In the genomic region with DNA sequence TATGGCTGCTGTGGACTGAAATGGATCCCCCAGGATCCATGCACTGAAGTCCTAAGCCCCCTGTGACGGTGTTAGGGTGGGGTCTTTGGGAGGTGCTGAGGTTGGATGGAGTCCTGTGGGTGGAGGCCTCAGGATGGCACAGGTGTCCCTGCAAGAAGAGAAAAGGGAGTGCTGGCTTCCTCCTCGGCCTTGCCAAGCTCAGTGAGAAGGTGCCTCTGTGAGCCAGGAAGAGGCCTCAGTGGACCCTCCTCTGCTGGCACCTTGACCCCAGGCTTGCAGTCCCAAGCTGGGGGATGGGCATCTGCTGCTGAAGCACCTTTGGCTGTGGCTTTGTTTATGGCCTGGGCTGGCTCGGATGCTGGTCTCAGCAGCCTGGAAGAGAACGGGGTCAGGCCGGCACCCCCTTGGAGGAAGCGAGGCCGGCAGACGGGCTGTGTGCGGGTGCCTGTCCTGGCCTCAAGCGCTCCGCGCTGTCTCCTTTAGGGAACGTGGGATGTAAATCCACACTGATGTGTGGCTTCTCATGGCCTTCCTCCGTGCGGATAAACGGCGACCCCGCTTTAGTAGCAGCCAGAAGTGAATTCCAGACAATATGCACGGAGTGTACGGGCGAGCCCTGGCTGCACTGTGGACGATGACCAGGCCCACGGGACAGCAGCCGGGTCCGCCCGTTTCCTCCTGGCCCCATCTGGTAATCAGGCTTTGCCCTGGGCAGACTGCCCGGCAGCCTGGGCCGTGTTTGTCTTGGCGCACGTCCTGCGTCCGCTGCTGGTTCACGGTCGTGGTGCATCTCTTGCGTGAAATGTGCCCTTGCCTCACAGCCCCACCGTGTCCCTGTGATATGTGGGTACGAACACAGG, we compare ENCODE assay signal across 1 cellular context.
TF ChIP-seq lines count a peak whose summit lies in the region.

No MANE protein-coding gene starts in this region.

TF ChIP-seq in WTC11, 78 proteins besides CTCF, POLR2A, EP300 and RAD21 (continued from another document):
- TF ChIP-seq, protein P1, sequence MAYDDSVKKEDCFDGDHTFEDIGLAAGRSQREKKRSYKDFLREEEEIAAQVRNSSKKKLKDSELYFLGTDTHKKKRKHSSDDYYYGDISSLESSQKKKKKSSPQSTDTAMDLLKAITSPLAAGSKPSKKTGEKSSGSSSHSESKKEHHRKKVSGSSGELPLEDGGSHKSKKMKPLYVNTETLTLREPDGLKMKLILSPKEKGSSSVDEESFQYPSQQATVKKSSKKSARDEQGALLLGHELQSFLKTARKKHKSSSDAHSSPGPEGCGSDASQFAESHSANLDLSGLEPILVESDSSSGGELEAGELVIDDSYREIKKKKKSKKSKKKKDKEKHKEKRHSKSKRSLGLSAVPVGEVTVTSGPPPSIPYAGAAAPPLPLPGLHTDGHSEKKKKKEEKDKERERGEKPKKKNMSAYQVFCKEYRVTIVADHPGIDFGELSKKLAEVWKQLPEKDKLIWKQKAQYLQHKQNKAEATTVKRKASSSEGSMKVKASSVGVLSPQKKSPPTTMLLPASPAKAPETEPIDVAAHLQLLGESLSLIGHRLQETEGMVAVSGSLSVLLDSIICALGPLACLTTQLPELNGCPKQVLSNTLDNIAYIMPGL (CRISPR knock-in tag; IDR thresholded peaks at IDR 0.05) = no peak
- TF ChIP-seq ZNF232 (CRISPR knock-in tag; IDR thresholded peaks at IDR 0.05) (no peak), GTF2I (CRISPR knock-in tag; conservative IDR thresholded peaks at IDR 0.05) (no peak), GRHL2 (CRISPR knock-in tag; IDR thresholded peaks at IDR 0.05; ENCODE audit: insufficient replicate concordance, severe bottlenecking) (no peak), SMAD4 (CRISPR knock-in tag; IDR thresholded peaks at IDR 0.05) (no peak), JUN (CRISPR knock-in tag; IDR thresholded peaks at IDR 0.05) (no peak), OVOL2 (CRISPR knock-in tag; IDR thresholded peaks at IDR 0.05; ENCODE audit: borderline replicate concordance) (no peak), EMX1 (CRISPR knock-in tag; IDR thresholded peaks at IDR 0.05) (no peak)
- TF ChIP-seq, protein P2, sequence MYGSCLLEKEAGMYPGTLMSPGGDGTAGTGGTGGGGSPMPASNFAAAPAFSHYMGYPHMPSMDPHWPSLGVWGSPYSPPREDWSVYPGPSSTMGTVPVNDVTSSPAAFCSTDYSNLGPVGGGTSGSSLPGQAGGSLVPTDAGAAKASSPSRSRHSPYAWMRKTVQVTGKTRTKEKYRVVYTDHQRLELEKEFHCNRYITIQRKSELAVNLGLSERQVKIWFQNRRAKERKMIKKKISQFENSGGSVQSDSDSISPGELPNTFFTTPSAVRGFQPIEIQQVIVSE (CRISPR knock-in tag; IDR thresholded peaks at IDR 0.05; ENCODE audit: borderline replicate concordance) = no peak
- TF ChIP-seq, protein P3, sequence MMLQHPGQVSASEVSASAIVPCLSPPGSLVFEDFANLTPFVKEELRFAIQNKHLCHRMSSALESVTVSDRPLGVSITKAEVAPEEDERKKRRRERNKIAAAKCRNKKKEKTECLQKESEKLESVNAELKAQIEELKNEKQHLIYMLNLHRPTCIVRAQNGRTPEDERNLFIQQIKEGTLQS (CRISPR knock-in tag; conservative IDR thresholded peaks at IDR 0.05) = no peak
- TF ChIP-seq, protein P4, sequence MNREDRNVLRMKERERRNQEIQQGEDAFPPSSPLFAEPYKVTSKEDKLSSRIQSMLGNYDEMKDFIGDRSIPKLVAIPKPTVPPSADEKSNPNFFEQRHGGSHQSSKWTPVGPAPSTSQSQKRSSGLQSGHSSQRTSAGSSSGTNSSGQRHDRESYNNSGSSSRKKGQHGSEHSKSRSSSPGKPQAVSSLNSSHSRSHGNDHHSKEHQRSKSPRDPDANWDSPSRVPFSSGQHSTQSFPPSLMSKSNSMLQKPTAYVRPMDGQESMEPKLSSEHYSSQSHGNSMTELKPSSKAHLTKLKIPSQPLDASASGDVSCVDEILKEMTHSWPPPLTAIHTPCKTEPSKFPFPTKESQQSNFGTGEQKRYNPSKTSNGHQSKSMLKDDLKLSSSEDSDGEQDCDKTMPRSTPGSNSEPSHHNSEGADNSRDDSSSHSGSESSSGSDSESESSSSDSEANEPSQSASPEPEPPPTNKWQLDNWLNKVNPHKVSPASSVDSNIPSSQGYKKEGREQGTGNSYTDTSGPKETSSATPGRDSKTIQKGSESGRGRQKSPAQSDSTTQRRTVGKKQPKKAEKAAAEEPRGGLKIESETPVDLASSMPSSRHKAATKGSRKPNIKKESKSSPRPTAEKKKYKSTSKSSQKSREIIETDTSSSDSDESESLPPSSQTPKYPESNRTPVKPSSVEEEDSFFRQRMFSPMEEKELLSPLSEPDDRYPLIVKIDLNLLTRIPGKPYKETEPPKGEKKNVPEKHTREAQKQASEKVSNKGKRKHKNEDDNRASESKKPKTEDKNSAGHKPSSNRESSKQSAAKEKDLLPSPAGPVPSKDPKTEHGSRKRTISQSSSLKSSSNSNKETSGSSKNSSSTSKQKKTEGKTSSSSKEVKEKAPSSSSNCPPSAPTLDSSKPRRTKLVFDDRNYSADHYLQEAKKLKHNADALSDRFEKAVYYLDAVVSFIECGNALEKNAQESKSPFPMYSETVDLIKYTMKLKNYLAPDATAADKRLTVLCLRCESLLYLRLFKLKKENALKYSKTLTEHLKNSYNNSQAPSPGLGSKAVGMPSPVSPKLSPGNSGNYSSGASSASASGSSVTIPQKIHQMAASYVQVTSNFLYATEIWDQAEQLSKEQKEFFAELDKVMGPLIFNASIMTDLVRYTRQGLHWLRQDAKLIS (CRISPR knock-in tag; IDR thresholded peaks at IDR 0.05; ENCODE audit: borderline replicate concordance) = no peak
- TF ChIP-seq, protein P5, sequence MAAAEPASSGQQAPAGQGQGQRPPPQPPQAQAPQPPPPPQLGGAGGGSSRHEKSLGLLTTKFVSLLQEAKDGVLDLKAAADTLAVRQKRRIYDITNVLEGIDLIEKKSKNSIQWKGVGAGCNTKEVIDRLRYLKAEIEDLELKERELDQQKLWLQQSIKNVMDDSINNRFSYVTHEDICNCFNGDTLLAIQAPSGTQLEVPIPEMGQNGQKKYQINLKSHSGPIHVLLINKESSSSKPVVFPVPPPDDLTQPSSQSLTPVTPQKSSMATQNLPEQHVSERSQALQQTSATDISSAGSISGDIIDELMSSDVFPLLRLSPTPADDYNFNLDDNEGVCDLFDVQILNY (CRISPR knock-in tag; IDR thresholded peaks at IDR 0.05) = no peak
- TF ChIP-seq, protein P6, sequence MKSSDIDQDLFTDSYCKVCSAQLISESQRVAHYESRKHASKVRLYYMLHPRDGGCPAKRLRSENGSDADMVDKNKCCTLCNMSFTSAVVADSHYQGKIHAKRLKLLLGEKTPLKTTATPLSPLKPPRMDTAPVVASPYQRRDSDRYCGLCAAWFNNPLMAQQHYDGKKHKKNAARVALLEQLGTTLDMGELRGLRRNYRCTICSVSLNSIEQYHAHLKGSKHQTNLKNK (CRISPR knock-in tag; IDR thresholded peaks at IDR 0.05) = no peak
